In genomic region chr7:100269306-100270046, GRCh38 we compare ENCODE assay signal across 17 cellular contexts. TPM values are rescaled to one million over a fixed set of nuclear protein-coding genes. Genes with fewer than 3 reads are reported as not detected.
DNase-seq lines count a peak whose midpoint lies in the region; ATAC-seq and TF ChIP-seq lines count a peak whose summit lies in the region.
"Not testable (repeated sequence)": the region's sequence is repeated elsewhere in the genome, so short reads cannot be mapped to it uniquely, and the experiment has no call there.
"Had no signal": no experiment of that assay in that cellular context is flagged by ENCODE, and none has a peak within 500 bp of the region (broad histone marks: within the 10 kb centered on the region; RNA-seq: fewer than 3 reads in every experiment).

No MANE protein-coding gene starts in this region.

- not testable (repeated sequence) for TF ChIP-seq CTCF in body of pancreas (IDR thresholded peaks at IDR 0.05); left ventricle myocardium inferior (IDR thresholded peaks at IDR 0.05; ENCODE audit: borderline replicate concordance); parathyroid adenoma (IDR thresholded peaks at IDR 0.05)

- H3K18ac ChIP-seq in mesendoderm (ENCODE audit: low read length), result peak overlapping the region; percentile 88

- H4K5ac ChIP-seq in mesendoderm (ENCODE audit: low read length), result not testable (repeated sequence)

- not testable (repeated sequence) for H3K27me3 ChIP-seq in HUES64 (ENCODE audit: insufficient read depth, low read length); body of pancreas; left ventricle myocardium inferior (ENCODE audit: low read depth); mesendoderm (ENCODE audit: insufficient read depth, low read length, poor library complexity); parathyroid adenoma (ENCODE audit: control insufficient read depth, insufficient read depth, low read length)

- peak overlapping the region; percentile 33 for H2BK120ac ChIP-seq in mesendoderm (ENCODE audit: low read depth, low read length)

- not testable (repeated sequence) for H2AK5ac ChIP-seq in mesendoderm (ENCODE audit: low read length)

- H3K36me3 ChIP-seq in HUES64 (ENCODE audit: insufficient read depth, low read length); body of pancreas (replicated peaks in 1 of 2; ENCODE audit: insufficient read depth in 1 of 2, low read depth in 2 of 2); left ventricle myocardium inferior; mesendoderm (ENCODE audit: control insufficient read depth, insufficient read depth, low read length); parathyroid adenoma (ENCODE audit: control insufficient read depth, insufficient read depth, low read length): not testable (repeated sequence)

- not testable (repeated sequence) for H4K8ac ChIP-seq in mesendoderm (ENCODE audit: low read depth, low read length)

- not testable (repeated sequence) for H3K79me1 ChIP-seq in mesendoderm (ENCODE audit: low read length)

- peak overlapping the region; percentile 13 for H2AFZ ChIP-seq in parathyroid adenoma

- intact Hi-C loops in body of pancreas (cut with DNase I); left ventricle myocardium inferior (cut with micrococcal nuclease): not testable (repeated sequence)

- H3K4me1 ChIP-seq in HUES64 (ENCODE audit: insufficient read depth, low read length); mesendoderm (ENCODE audit: control insufficient read depth, low read depth, low read length): not testable (repeated sequence)
- H3K4me1 ChIP-seq in body of pancreas (peaks cover 38% of the 10 kb centered on the region), left ventricle myocardium inferior (peaks cover 39% of the 10 kb centered on the region), parathyroid adenoma (peaks cover 25% of the 10 kb centered on the region)

- DNase-seq in COLO668 (lab: John Stamatoyannopoulos, UW; ENCODE audit: unreplicated experiment) (peak; percentile 20), RPMI7951 (ENCODE audit: low read depth) (peak; percentile 17), body of pancreas (peak; percentile 40 to 73 (median 48)), mesendoderm (peak; percentile 41)
- not testable (repeated sequence) for DNase-seq in left ventricle myocardium inferior

- H2BK5ac ChIP-seq in mesendoderm (ENCODE audit: low read length), result peak overlapping the region; percentile 82

- 56% methylated on average over 11 of the region's 14 CpGs for WGBS in HUES64
- WGBS in body of pancreas, 2 donors, result 45 to 60% methylated on average over 8 to 14 of the region's 14 CpGs
- WGBS in mesendoderm (ENCODE audit: extremely low coverage, insufficient coverage, low lambda C conversion rate), result no CpG with 5 or more reads among the region's 14 CpGs

- H3K56ac ChIP-seq in mesendoderm (ENCODE audit: low read length), result peak overlapping the region; percentile 79

- H3K9ac ChIP-seq in HUES64 (ENCODE audit: low read depth, low read length), result not testable (repeated sequence)
- H3K9ac ChIP-seq in mesendoderm (ENCODE audit: low read length) (peak overlapping the region; percentile 55), parathyroid adenoma (peak overlapping the region; percentile 46)

- H3K9me3 ChIP-seq in HUES64 (ENCODE audit: insufficient read depth, low read depth, low read length); body of pancreas; left ventricle myocardium inferior (replicated peaks); parathyroid adenoma (ENCODE audit: control insufficient read depth, low read length): not testable (repeated sequence)

- not testable (repeated sequence) for H3K23ac ChIP-seq in mesendoderm (ENCODE audit: low read length)

- not testable (repeated sequence) for H3K4me3 ChIP-seq in HUES64 (ENCODE audit: low read length); body of pancreas; mesendoderm (ENCODE audit: low read length)
- H3K4me3 ChIP-seq in left ventricle myocardium inferior (peak overlapping the region; percentile 85), parathyroid adenoma (ENCODE audit: low read depth, low read length) (peak overlapping the region; percentile 29)

- ATAC-seq in body of pancreas, result peak; percentile 30

- peak overlapping the region; percentile 20 for H3K4me2 ChIP-seq in mesendoderm (ENCODE audit: low read length)
- H3K4me2 ChIP-seq in parathyroid adenoma (ENCODE audit: low read length), result peak overlapping the region; percentile 38

- peak in 2 of 3 donors; percentile 12 to 18 for TF ChIP-seq POLR2A in body of pancreas (IDR thresholded peaks at IDR 0.05)

- H3K79me2 ChIP-seq in mesendoderm (ENCODE audit: control insufficient read depth, insufficient read depth, low read length) (peaks cover 20% of the 10 kb centered on the region), parathyroid adenoma (peaks cover 49% of the 10 kb centered on the region)

- H3K27ac ChIP-seq in HUES64 (ENCODE audit: low read depth, low read length) (peak overlapping the region; percentile 65; the same call in 1 of the 2 replicates), body of pancreas (peak overlapping the region; percentile 55 to 81 (median 68)), mesendoderm (ENCODE audit: low read depth, low read length) (peak overlapping the region; percentile 71), parathyroid adenoma (peak overlapping the region; percentile 99), temporal lobe (ENCODE audit: low read depth, low read length) (peak overlapping the region; percentile 83)
- not testable (repeated sequence) for H3K27ac ChIP-seq in left ventricle myocardium inferior (replicated peaks)

- not testable (repeated sequence) for H2BK15ac ChIP-seq in mesendoderm (replicated peaks; ENCODE audit: low read depth)

- not testable (repeated sequence) for H3K4ac ChIP-seq in mesendoderm (ENCODE audit: low read depth, low read length)

RNA-seq across cellular contexts. Expression of gene SPDYE3, which starts 38.0 kb away (rescaled TPM):
- not detected for polyA plus RNA-seq in HUES64 (2013, experiment 1 of 2)
- not detected for polyA plus RNA-seq in HUES64 (2013, experiment 2 of 2)
- total RNA-seq in RPMI7951 (2014; rRNA removed; shearing (Covaris generic)), result not detected in 2 replicates
- not detected for total RNA-seq in body of pancreas
- not detected for total RNA-seq in left ventricle myocardium inferior
- not detected for polyA plus RNA-seq in mesendoderm (2013, experiment 1 of 2)
- polyA plus RNA-seq in mesendoderm (2013, experiment 2 of 2), result not detected
- not detected for total RNA-seq in temporal lobe
- total RNA-seq: breast epithelium; CD4-positive, alpha-beta memory T cell; Daoy; dermis microvascular lymphatic vessel endothelial cell; esophagus squamous epithelium; LHCN-M2; thoracic aorta had no signal

RNA-seq across cellular contexts. Expression of gene PVRIG, which starts 49.7 kb away (rescaled TPM):
- polyA plus RNA-seq in HUES64 (2013, experiment 1 of 2), result not detected
- not detected for polyA plus RNA-seq in HUES64 (2013, experiment 2 of 2)
- total RNA-seq in RPMI7951 (2014; rRNA removed; shearing (Covaris generic)), result not detected in 2 replicates
- total RNA-seq in body of pancreas (1 to 10 TPM in 1 of 2 donors, under 1 TPM in 1; 0.78 to 4.0 TPM), left ventricle myocardium inferior (not detected), temporal lobe (not detected)
- not detected for polyA plus RNA-seq in mesendoderm (2013, experiment 1 of 2)
- polyA plus RNA-seq in mesendoderm (2013, experiment 2 of 2), result not detected
- total RNA-seq: Daoy, dermis microvascular lymphatic vessel endothelial cell, LHCN-M2, osteoblast, SK-MEL-5 had no signal
